ENCODE assay signal across 11 cellular contexts in the genomic region with DNA sequence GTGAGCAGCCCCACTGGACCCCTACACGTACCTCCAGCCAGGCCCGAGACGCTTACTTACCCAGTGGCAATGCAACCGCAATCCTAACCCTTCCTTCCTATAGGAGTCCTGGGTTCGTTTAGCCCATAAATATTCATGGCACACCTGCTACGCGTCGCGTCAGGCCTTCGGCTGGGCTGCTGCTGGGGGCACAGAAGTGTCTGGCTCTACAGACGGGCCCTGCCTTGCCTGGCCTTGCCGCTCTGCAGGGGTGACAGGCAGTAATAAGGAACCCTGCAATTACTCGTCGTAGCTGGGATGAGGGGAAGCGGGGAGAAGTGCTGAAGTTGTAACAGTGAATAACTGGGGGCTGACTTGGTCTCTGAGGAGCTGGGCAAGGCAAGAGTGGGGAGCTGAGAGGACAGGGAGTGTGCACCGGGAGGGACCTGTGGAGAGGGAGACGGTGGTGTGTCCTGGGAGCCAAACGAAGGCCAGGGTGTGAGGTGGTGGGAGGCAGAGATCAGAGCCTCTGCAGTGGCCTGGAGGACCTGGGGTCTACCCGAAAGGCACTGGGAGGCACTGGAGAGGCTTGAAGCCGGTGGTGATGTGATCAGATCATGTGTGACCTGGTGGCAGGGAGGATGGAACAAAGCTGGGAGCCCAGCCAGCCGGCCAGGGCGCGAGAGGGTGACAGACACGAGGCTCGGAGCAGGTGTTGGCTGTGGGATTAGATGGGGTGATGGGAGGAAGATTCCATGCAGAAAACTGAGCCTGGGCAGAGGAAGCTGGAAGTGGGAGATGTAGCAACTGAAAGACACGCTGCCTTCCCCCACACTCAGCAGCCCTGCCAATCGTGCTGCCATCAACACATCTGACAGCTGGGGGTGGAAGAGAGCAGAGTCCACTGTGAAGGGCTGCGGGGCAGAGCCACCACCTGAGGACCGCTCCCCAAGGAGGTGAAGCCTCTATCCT. TPM values are rescaled to one million over a fixed set of nuclear protein-coding genes. Genes with fewer than 3 reads are reported as not detected.
DNase-seq lines count a peak whose midpoint lies in the region; ATAC-seq and TF ChIP-seq lines count a peak whose summit lies in the region.
"Had no signal": no experiment of that assay in that cellular context is flagged by ENCODE, and none has a peak within 500 bp of the region (broad histone marks: within the 10 kb centered on the region; RNA-seq: fewer than 3 reads in every experiment).

No MANE protein-coding gene starts in this region.

- no peaks in the 10 kb centered on the region for H3K9me3 Mint-ChIP-seq in progenitor cell of endocrine pancreas (ENCODE audit: low read depth)
- H3K9me3 Mint-ChIP-seq: activated naive CD4-positive, alpha-beta T cell treated with anti-CD3 and anti-CD28 coated beads for 36 hours; naive B cell had no signal

- no peak overlapping the region for H3K4me3 ChIP-seq in fibroblast of the aortic adventitia (ENCODE audit: low read depth, low read length)

- ATAC-seq in HG03439 (IDR thresholded peaks at IDR 0.05; ENCODE audit: unreplicated experiment), result no peak
- ATAC-seq in GM18520 (IDR thresholded peaks at IDR 0.05; ENCODE audit: unreplicated experiment), result no peak

- TF ChIP-seq CTCF in GM13977 (IDR thresholded peaks at IDR 0.05; ENCODE audit: extremely low read depth, insufficient read depth, missing control alignments) (peak; percentile 27), fibroblast of the aortic adventitia (IDR thresholded peaks at IDR 0.05; ENCODE audit: insufficient read depth, low read length) (peak; percentile 2), progenitor cell of endocrine pancreas (IDR thresholded peaks at IDR 0.05; ENCODE audit: unreplicated experiment) (peak; percentile 23)

- no peak for DNase-seq in GM13977 (ENCODE audit: low spot score)
- peak; percentile 95 for DNase-seq in NCI-H82 treated with DMSO at 0.1 percent for 48 hours (lab: John Stamatoyannopoulos, UW; ENCODE audit: unreplicated experiment)
- no peak for DNase-seq in fibroblast of the aortic adventitia (ENCODE audit: low read depth)
- no peak for DNase-seq in progenitor cell of endocrine pancreas (ENCODE audit: low spot score, unreplicated experiment)
- DNase-seq in HCEC 1CT, result no peak
- DNase-seq: activated naive CD4-positive, alpha-beta T cell treated with anti-CD3 and anti-CD28 coated beads for 36 hours; erythroblast; Kasumi-1; naive B cell had no signal

- H3K4me1 Mint-ChIP-seq in progenitor cell of endocrine pancreas (ENCODE audit: low read depth), result no peaks in the 10 kb centered on the region

- H3K27ac Mint-ChIP-seq in progenitor cell of endocrine pancreas, result no peak overlapping the region
- H3K27ac Mint-ChIP-seq: activated naive CD4-positive, alpha-beta T cell treated with anti-CD3 and anti-CD28 coated beads for 36 hours had no signal

- in situ Hi-C loops in GM13977 (cut with MboI; ENCODE audit: low pct_unique_long_range_greater_than_20kb, low sequenced_read_pairs, unreplicated experiment), result no loop called here

- H3K27me3 Mint-ChIP-seq in progenitor cell of endocrine pancreas, result no peaks in the 10 kb centered on the region

- peaks cover 3% of the 10 kb centered on the region for H3K36me3 Mint-ChIP-seq in progenitor cell of endocrine pancreas (ENCODE audit: insufficient read depth)
- H3K36me3 Mint-ChIP-seq: naive B cell had no signal

- no peak overlapping the region for H3K4me3 Mint-ChIP-seq in progenitor cell of endocrine pancreas (ENCODE audit: low read depth)
- H3K4me3 Mint-ChIP-seq: activated naive CD4-positive, alpha-beta T cell treated with anti-CD3 and anti-CD28 coated beads for 36 hours had no signal

RNA-seq across cellular contexts. Expression of a gene that starts 36.4 kb away (rescaled TPM):
- total RNA-seq in fibroblast of the aortic adventitia (ENCODE audit: low replicate concordance), result 11.9 and 15.4 TPM in 2 replicates
- 17.7 and 18.9 TPM in 2 replicates for total RNA-seq in progenitor cell of endocrine pancreas
